In genomic region chr12:28527631-28528249, GRCh38 we compare ENCODE assay signal across 18 cellular contexts.
A peak's percentile ranks its signal among the peaks of the same experiment; 100 is the strongest.
DNase-seq lines count a peak whose midpoint lies in the region; TF ChIP-seq lines count a peak whose summit lies in the region.
"Had no signal": no experiment of that assay in that cellular context is flagged by ENCODE, and none has a peak within 500 bp of the region (broad histone marks: within the 10 kb centered on the region; RNA-seq: fewer than 3 reads in every experiment).

No MANE protein-coding gene starts in this region.

- dilution Hi-C loops in mammary epithelial cell (cut with HindIII; ENCODE audit: low sequenced_read_pairs): no loop called here

- H3K4me3 Mint-ChIP-seq in MCF 10A (ENCODE audit: unreplicated experiment): no peak overlapping the region

- intact Hi-C loops in mammary epithelial cell (cut with micrococcal nuclease) (no loop called here), MCF 10A (cut with micrococcal nuclease) (no loop called here)

- H4K20me1 ChIP-seq in mammary epithelial cell (ENCODE audit: insufficient read depth, low read length): no peaks in the 10 kb centered on the region

- no peaks in the 10 kb centered on the region for H3K27me3 Mint-ChIP-seq in MCF 10A (ENCODE audit: insufficient read depth, unreplicated experiment)

- TF ChIP-seq CTCF in mammary epithelial cell (conservative IDR thresholded peaks at IDR 0.05 in 1 of 2, IDR thresholded peaks at IDR 0.05 in 1 of 2; ENCODE audit: extremely low read depth in 1 of 2, insufficient read depth in 1 of 2, low read depth in 1 of 2, low read length in 2 of 2) (no peak), MCF 10A (IDR thresholded peaks at IDR 0.05; ENCODE audit: unreplicated experiment) (no peak), GM13977 (IDR thresholded peaks at IDR 0.05; ENCODE audit: extremely low read depth, insufficient read depth, missing control alignments) (no peak)

- H2AFZ ChIP-seq in mammary epithelial cell (ENCODE audit: low read depth, low read length): no peak overlapping the region

- H3K27ac ChIP-seq in mammary epithelial cell (ENCODE audit: insufficient read depth, low read depth, low read length): no peak overlapping the region
- H3K27ac ChIP-seq: SK-N-MC had no signal

- H3K79me2 ChIP-seq in mammary epithelial cell (ENCODE audit: insufficient read depth, low read length): no peaks in the 10 kb centered on the region

- no TSS peak for BruUV-seq in mammary epithelial cell (replicated peaks; lab: Mats Ljungman, UMichigan)
- BruUV-seq in MCF 10A (replicated peaks; lab: Mats Ljungman, UMichigan): no TSS peak

- peaks cover 19% of the 10 kb centered on the region for H3K9me3 Mint-ChIP-seq in MCF 10A (ENCODE audit: unreplicated experiment)

- no peaks in the 10 kb centered on the region for H3K36me3 ChIP-seq in mammary epithelial cell (ENCODE audit: insufficient read depth, low read length)

- no peak overlapping the region for H3K4me3 ChIP-seq in mammary epithelial cell (replicated peaks in 1 of 3; ENCODE audit: insufficient read depth in 1 of 3, low read depth in 2 of 3, low read length in 3 of 3)
- H3K4me3 ChIP-seq: SK-N-MC had no signal

- WGBS in mammary epithelial cell (ENCODE audit: low coverage, missing lambda C conversion rate): 86% methylated on average over 1 of the region's 5 CpGs

- POLR2A ChIA-PET in MCF 10A (lab: Yijun Ruan, JAX): interaction anchor here (0.6 kb wide), 1 partner anchor 139 kb away, joined by 4 read pairs; no protein-coding TSS in a partner anchor

- DNase-seq in mammary epithelial cell (peak; percentile 40), MCF 10A (ENCODE audit: unreplicated experiment) (no peak), NCI-H2171 treated with DMSO at 0.1 percent for 48 hours (lab: John Stamatoyannopoulos, UW) (peak; percentile 63), dedifferentiated amniotic fluid mesenchymal stem cell (ENCODE audit: extremely low spot score) (peak; percentile 9), midbrain (lab: John Stamatoyannopoulos, UW) (no peak), GM13977 (ENCODE audit: low spot score) (no peak)
- DNase-seq in effector CD8-positive, alpha-beta T cell (lab: John Stamatoyannopoulos, UW): no peak
- DNase-seq: Calu3, DMS79 treated with DMSO at 0.1 percent for 48 hours, Karpas-422, NCI-H1092 treated with DMSO at 0.1 percent for 48 hours, NCI-H1436, NCI-H187 treated with DMSO at 0.1 percent for 48 hours, NCI-H2227 treated with DMSO at 0.1 percent for 48 hours, NCI-H526 treated with DMSO at 0.1 percent for 48 hours, RPMI8226, SIG-M5 had no signal

- H3K4me1 Mint-ChIP-seq in MCF 10A (ENCODE audit: insufficient read depth, unreplicated experiment): no peaks in the 10 kb centered on the region

- CTCF ChIA-PET in mammary epithelial cell (lab: Charles Lee; ENCODE audit: low non-redundant PET) (no interaction called here), MCF 10A (lab: Yijun Ruan, JAX) (no interaction called here)

- no peaks in the 10 kb centered on the region for H3K36me3 Mint-ChIP-seq in MCF 10A (ENCODE audit: insufficient read depth, unreplicated experiment)

- in situ Hi-C loops in mammary epithelial cell (cut with MboI; ENCODE audit: low sequenced_read_pairs in 2 of 2) (no loop called here), GM13977 (cut with MboI; ENCODE audit: low pct_unique_long_range_greater_than_20kb, low sequenced_read_pairs, unreplicated experiment) (no loop called here)

- no peak overlapping the region for H3K27ac Mint-ChIP-seq in MCF 10A (ENCODE audit: low read depth, unreplicated experiment)

- no peaks in the 10 kb centered on the region for H3K4me1 ChIP-seq in mammary epithelial cell (ENCODE audit: insufficient read depth, low read length)

- H3K9me3 ChIP-seq in mammary epithelial cell (replicated peaks; ENCODE audit: insufficient read depth, low read length): no peaks in the 10 kb centered on the region

- no peaks in the 10 kb centered on the region for H3K27me3 ChIP-seq in mammary epithelial cell (ENCODE audit: insufficient read depth, low read length)

- H3K4me2 ChIP-seq in mammary epithelial cell (ENCODE audit: insufficient read depth, low read depth, low read length): no peak overlapping the region

- H3K9ac ChIP-seq in mammary epithelial cell (ENCODE audit: insufficient read depth, low read length): no peak overlapping the region

Comparison
In these comparisons a context has a peak if more than half of its experiments do, and no peak if none do; other contexts are left out.
1. DNase-seq: peak in mammary epithelial cell (single experiment), NCI-H2171 treated with DMSO at 0.1 percent for 48 hours (single experiment) and dedifferentiated amniotic fluid mesenchymal stem cell (single experiment); none in MCF 10A (single experiment), midbrain (single experiment), effector CD8-positive, alpha-beta T cell (single experiment) and GM13977 (single experiment).